1 cellular context compared by ENCODE assay signal in genomic region chr1:1356166-1356795, GRCh38.
TF ChIP-seq lines count a peak whose summit lies in the region.

No MANE protein-coding gene starts in this region.

TF ChIP-seq in H1, 55 proteins besides CTCF, POLR2A, EP300 and RAD21:
- TF ChIP-seq PHF8 (conservative IDR thresholded peaks at IDR 0.05; ENCODE audit: low read depth, low read length): no peak
- no peak for TF ChIP-seq TAF7 (optimal IDR thresholded peaks at IDR 0.05; ENCODE audit: borderline replicate concordance, low read depth, low read length)
- TF ChIP-seq KDM4A (IDR thresholded peaks at IDR 0.05; ENCODE audit: low read depth, low read length, severe bottlenecking): no peak
- TF ChIP-seq JUN (IDR thresholded peaks at IDR 0.05; ENCODE audit: low read depth, low read length): no peak
- TF ChIP-seq JUND (IDR thresholded peaks at IDR 0.05; ENCODE audit: low read length): no peak
- TF ChIP-seq SAP30 (IDR thresholded peaks at IDR 0.05; ENCODE audit: insufficient read depth, insufficient replicate concordance, low read length): no peak
- no peak for TF ChIP-seq CBX8 (IDR thresholded peaks at IDR 0.05; ENCODE audit: borderline replicate concordance, low read depth, low read length)
- TF ChIP-seq KDM5A (IDR thresholded peaks at IDR 0.05; ENCODE audit: low read length): no peak
- TF ChIP-seq TCF12 (IDR thresholded peaks at IDR 0.05; ENCODE audit: low read depth, low read length): no peak
- TF ChIP-seq SP4 (IDR thresholded peaks at IDR 0.05; ENCODE audit: low read length): no peak
- TF ChIP-seq ATF2 (IDR thresholded peaks at IDR 0.05; ENCODE audit: low read length): no peak
